Comparison of ENCODE assay signal across 1 cellular context in genomic region chr16:58684354-58685083, GRCh38.
TF ChIP-seq lines count a peak whose summit lies in the region.

A gene with protein sequence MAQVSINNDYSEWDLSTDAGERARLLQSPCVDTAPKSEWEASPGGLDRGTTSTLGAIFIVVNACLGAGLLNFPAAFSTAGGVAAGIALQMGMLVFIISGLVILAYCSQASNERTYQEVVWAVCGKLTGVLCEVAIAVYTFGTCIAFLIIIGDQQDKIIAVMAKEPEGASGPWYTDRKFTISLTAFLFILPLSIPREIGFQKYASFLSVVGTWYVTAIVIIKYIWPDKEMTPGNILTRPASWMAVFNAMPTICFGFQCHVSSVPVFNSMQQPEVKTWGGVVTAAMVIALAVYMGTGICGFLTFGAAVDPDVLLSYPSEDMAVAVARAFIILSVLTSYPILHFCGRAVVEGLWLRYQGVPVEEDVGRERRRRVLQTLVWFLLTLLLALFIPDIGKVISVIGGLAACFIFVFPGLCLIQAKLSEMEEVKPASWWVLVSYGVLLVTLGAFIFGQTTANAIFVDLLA (minus strand): TSS chr16:58684770. CDS start chr16:58680126, 4,644 bp downstream.

TF ChIP-seq in HepG2, 621 proteins besides CTCF, POLR2A, EP300 and RAD21 (continued from another document and continues in another):
- TF ChIP-seq, protein P1, sequence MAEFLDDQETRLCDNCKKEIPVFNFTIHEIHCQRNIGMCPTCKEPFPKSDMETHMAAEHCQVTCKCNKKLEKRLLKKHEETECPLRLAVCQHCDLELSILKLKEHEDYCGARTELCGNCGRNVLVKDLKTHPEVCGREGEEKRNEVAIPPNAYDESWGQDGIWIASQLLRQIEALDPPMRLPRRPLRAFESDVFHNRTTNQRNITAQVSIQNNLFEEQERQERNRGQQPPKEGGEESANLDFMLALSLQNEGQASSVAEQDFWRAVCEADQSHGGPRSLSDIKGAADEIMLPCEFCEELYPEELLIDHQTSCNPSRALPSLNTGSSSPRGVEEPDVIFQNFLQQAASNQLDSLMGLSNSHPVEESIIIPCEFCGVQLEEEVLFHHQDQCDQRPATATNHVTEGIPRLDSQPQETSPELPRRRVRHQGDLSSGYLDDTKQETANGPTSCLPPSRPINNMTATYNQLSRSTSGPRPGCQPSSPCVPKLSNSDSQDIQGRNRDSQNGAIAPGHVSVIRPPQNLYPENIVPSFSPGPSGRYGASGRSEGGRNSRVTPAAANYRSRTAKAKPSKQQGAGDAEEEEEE (CRISPR knock-in tag; IDR thresholded peaks at IDR 0.05; ENCODE audit: borderline replicate concordance), result peak; percentile 95; the same call in 1 of the 2 replicates
- TF ChIP-seq, protein P2, sequence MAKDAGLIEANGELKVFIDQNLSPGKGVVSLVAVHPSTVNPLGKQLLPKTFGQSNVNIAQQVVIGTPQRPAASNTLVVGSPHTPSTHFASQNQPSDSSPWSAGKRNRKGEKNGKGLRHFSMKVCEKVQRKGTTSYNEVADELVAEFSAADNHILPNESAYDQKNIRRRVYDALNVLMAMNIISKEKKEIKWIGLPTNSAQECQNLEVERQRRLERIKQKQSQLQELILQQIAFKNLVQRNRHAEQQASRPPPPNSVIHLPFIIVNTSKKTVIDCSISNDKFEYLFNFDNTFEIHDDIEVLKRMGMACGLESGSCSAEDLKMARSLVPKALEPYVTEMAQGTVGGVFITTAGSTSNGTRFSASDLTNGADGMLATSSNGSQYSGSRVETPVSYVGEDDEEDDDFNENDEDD (CRISPR knock-in tag; IDR thresholded peaks at IDR 0.05; ENCODE audit: borderline replicate concordance), result peak; percentile 42; the same call in 1 of the 2 replicates
- TF ChIP-seq TEAD3 (CRISPR knock-in tag; optimal IDR thresholded peaks at IDR 0.05; ENCODE audit: borderline replicate concordance) (peak; percentile 75), ZFP37 (CRISPR knock-in tag; IDR thresholded peaks at IDR 0.05; ENCODE audit: borderline replicate concordance) (peak; percentile 85; the same call in 1 of the 2 replicates), KLF9 (CRISPR knock-in tag; IDR thresholded peaks at IDR 0.05; ENCODE audit: low read depth) (no peak), ZZZ3 (CRISPR knock-in tag; IDR thresholded peaks at IDR 0.05; ENCODE audit: borderline replicate concordance) (peak; percentile 83), GLI4 (CRISPR knock-in tag; IDR thresholded peaks at IDR 0.05; ENCODE audit: borderline replicate concordance) (no peak), ZNF335 (CRISPR knock-in tag; IDR thresholded peaks at IDR 0.05) (0 out of 2 replicates have a peak, but pooled peaks have one; percentile 44), GATAD1 (CRISPR knock-in tag; IDR thresholded peaks at IDR 0.05) (peak; percentile 97), MNT (IDR thresholded peaks at IDR 0.05) (peak; percentile 63), IRF9 (CRISPR knock-in tag; IDR thresholded peaks at IDR 0.05; ENCODE audit: borderline replicate concordance) (peak; percentile 79; the same call in 1 of the 2 replicates), GFI1 (CRISPR knock-in tag; IDR thresholded peaks at IDR 0.05; ENCODE audit: borderline replicate concordance) (0 out of 2 replicates have a peak, but pooled peaks have one; percentile 39), GTF3A (CRISPR knock-in tag; conservative IDR thresholded peaks at IDR 0.05) (no peak), E2F1 (CRISPR knock-in tag; IDR thresholded peaks at IDR 0.05) (peak; percentile 34; the same call in 1 of the 2 replicates), AKNA (CRISPR knock-in tag; IDR thresholded peaks at IDR 0.05; ENCODE audit: borderline replicate concordance) (0 out of 2 replicates have a peak, but pooled peaks have one; percentile 43), ZNF674 (CRISPR knock-in tag; IDR thresholded peaks at IDR 0.05; ENCODE audit: low read depth) (no peak), ZNF792 (CRISPR knock-in tag; IDR thresholded peaks at IDR 0.05) (peak; percentile 23; the same call in 1 of the 2 replicates), YY1 (IDR thresholded peaks at IDR 0.05; ENCODE audit: insufficient read depth, insufficient replicate concordance, low read depth, low read length) (peak; percentile 74), ZNF629 (CRISPR knock-in tag; conservative IDR thresholded peaks at IDR 0.05) (0 out of 2 replicates have a peak, but pooled peaks have one; percentile 27), TARDBP (CRISPR knock-in tag; IDR thresholded peaks at IDR 0.05) (peak; percentile 93), MATR3 (CRISPR knock-in tag; IDR thresholded peaks at IDR 0.05) (no peak), KAT2B (IDR thresholded peaks at IDR 0.05; ENCODE audit: borderline replicate concordance, low read depth, low read length) (no peak), ATF7 (IDR thresholded peaks at IDR 0.05) (no peak), ATF7 (CRISPR knock-in tag; IDR thresholded peaks at IDR 0.05) (no peak), ZNF607 (CRISPR knock-in tag; IDR thresholded peaks at IDR 0.05; ENCODE audit: borderline replicate concordance) (no peak; the same call in 1 of the 2 replicates), ZMYM3 (CRISPR knock-in tag; IDR thresholded peaks at IDR 0.05) (peak; percentile 20; the same call in 1 of the 2 replicates), RARA (CRISPR knock-in tag; IDR thresholded peaks at IDR 0.05) (0 out of 2 replicates have a peak, but pooled peaks have one; percentile 4), KMT2A (CRISPR knock-in tag; IDR thresholded peaks at IDR 0.05) (peak; percentile 53; the same call in 1 of the 2 replicates), PHB2 (IDR thresholded peaks at IDR 0.05; ENCODE audit: partially characterized antibody) (no peak), ZMYM4 (CRISPR knock-in tag; IDR thresholded peaks at IDR 0.05) (peak; percentile 64; the same call in 1 of the 2 replicates), TBL1XR1 (IDR thresholded peaks at IDR 0.05; ENCODE audit: borderline replicate concordance, low read length, partially characterized antibody) (peak; percentile 43), ZNF160 (CRISPR knock-in tag; IDR thresholded peaks at IDR 0.05) (peak; percentile 20; the same call in 1 of the 2 replicates), RXRB (CRISPR knock-in tag; IDR thresholded peaks at IDR 0.05; ENCODE audit: borderline replicate concordance) (peak; percentile 37; the same call in 1 of the 2 replicates)
- TF ChIP-seq, protein P3, sequence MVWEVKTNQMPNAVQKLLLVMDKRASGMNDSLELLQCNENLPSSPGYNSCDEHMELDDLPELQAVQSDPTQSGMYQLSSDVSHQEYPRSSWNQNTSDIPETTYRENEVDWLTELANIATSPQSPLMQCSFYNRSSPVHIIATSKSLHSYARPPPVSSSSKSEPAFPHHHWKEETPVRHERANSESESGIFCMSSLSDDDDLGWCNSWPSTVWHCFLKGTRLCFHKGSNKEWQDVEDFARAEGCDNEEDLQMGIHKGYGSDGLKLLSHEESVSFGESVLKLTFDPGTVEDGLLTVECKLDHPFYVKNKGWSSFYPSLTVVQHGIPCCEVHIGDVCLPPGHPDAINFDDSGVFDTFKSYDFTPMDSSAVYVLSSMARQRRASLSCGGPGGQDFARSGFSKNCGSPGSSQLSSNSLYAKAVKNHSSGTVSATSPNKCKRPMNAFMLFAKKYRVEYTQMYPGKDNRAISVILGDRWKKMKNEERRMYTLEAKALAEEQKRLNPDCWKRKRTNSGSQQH (CRISPR knock-in tag; IDR thresholded peaks at IDR 0.05; ENCODE audit: low read depth), result peak; percentile 16; the same call in 1 of the 2 replicates
- TF ChIP-seq, protein P4, sequence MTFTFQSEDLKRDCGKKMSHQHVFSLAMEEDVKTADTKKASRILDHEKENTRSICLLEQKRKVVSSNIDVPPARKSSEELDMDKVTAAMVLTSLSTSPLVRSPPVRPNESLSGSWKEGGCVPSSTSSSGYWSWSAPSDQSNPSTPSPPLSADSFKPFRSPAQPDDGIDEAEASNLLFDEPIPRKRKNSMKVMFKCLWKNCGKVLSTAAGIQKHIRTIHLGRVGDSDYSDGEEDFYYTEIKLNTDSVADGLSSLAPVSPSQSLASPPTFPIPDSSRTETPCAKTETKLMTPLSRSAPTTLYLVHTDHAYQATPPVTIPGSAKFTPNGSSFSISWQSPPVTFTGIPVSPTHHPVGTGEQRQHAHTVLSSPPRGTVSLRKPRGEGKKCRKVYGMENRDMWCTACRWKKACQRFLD (CRISPR knock-in tag; IDR thresholded peaks at IDR 0.05; ENCODE audit: borderline replicate concordance), result 0 out of 2 replicates have a peak, but pooled peaks have one; percentile 67
- TF ChIP-seq, protein P5, sequence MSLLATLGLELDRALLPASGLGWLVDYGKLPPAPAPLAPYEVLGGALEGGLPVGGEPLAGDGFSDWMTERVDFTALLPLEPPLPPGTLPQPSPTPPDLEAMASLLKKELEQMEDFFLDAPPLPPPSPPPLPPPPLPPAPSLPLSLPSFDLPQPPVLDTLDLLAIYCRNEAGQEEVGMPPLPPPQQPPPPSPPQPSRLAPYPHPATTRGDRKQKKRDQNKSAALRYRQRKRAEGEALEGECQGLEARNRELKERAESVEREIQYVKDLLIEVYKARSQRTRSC (CRISPR knock-in tag; IDR thresholded peaks at IDR 0.05; ENCODE audit: low read depth), result 0 out of 2 replicates have a peak, but pooled peaks have one; percentile 62
- TF ChIP-seq, protein P6, sequence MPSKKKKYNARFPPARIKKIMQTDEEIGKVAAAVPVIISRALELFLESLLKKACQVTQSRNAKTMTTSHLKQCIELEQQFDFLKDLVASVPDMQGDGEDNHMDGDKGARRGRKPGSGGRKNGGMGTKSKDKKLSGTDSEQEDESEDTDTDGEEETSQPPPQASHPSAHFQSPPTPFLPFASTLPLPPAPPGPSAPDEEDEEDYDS (CRISPR knock-in tag; IDR thresholded peaks at IDR 0.05), result no peak; the same call in 1 of the 2 replicates
- TF ChIP-seq, protein P7, sequence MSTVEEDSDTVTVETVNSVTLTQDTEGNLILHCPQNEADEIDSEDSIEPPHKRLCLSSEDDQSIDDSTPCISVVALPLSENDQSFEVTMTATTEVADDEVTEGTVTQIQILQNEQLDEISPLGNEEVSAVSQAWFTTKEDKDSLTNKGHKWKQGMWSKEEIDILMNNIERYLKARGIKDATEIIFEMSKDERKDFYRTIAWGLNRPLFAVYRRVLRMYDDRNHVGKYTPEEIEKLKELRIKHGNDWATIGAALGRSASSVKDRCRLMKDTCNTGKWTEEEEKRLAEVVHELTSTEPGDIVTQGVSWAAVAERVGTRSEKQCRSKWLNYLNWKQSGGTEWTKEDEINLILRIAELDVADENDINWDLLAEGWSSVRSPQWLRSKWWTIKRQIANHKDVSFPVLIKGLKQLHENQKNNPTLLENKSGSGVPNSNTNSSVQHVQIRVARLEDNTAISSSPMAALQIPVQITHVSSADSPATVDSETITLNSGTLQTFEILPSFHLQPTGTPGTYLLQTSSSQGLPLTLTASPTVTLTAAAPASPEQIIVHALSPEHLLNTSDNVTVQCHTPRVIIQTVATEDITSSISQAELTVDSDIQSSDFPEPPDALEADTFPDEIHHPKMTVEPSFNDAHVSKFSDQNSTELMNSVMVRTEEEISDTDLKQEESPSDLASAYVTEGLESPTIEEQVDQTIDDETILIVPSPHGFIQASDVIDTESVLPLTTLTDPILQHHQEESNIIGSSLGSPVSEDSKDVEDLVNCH (CRISPR knock-in tag; IDR thresholded peaks at IDR 0.05), result no peak
